19 cellular contexts compared by ENCODE assay signal in the genomic region with DNA sequence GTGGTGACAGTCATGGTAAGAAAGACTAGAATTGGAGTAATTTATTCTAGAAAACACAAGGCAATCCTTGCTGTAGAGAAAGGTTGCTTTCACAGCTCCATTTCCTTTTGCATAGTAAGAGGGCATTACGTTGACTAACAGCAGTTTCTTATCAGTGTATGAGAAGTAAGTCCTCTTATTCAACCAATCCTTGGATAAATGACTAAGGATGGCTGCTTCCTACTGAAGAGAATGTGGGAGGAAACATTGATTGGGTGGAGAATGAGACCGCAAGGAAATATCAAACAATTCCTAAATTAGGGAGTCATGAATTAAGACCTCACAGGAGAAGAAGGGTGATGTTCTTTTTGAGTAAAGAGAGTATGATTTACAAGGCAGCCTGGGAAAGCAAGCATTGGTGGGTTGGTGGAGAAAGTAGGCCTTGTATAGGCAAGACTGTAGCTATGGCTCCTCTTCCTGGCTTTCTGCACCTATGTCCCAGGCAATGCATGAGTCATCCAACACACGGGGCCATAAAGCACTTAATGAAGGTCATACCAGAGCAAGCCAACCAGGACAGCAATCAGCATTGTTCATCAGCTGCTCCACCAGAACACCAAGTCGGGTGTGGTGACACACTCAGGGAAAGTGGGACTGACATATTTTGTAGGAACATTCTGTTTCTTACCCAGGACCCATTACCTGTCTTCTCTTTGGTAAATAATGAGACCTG. TPM values are rescaled to one million over a fixed set of nuclear protein-coding genes. Genes with fewer than 3 reads are reported as not detected.
DNase-seq lines count a peak whose midpoint lies in the region; ATAC-seq and TF ChIP-seq lines count a peak whose summit lies in the region.
"Had no signal": no experiment of that assay in that cellular context is flagged by ENCODE, and none has a peak within 500 bp of the region (broad histone marks: within the 10 kb centered on the region; RNA-seq: fewer than 3 reads in every experiment).

No MANE protein-coding gene starts in this region.

- ATAC-seq in Right ventricle myocardium inferior: no peak
- ATAC-seq: activated CD4-positive, alpha-beta T cell treated with anti-CD3 and anti-CD28 coated beads for 36 hours; naive thymus-derived CD8-positive, alpha-beta T cell; Panc1; T-helper 17 cell had no signal

- no peaks in the 10 kb centered on the region for H3K36me3 ChIP-seq in skeletal muscle satellite cell (ENCODE audit: insufficient read depth, low read length)

- H3K4me3 ChIP-seq in fibroblast of pulmonary artery (replicated peaks; ENCODE audit: low read depth, low read length) (no peak overlapping the region), skeletal muscle satellite cell (ENCODE audit: low read length) (no peak overlapping the region)

- no peaks in the 10 kb centered on the region for H3K27me3 ChIP-seq in skeletal muscle satellite cell (ENCODE audit: control insufficient read depth, insufficient read depth, low read length)

- H3K9me3 ChIP-seq in skeletal muscle satellite cell (replicated peaks; ENCODE audit: low read length): no peaks in the 10 kb centered on the region

- no peak for TF ChIP-seq CTCF in fibroblast of pulmonary artery (IDR thresholded peaks at IDR 0.05; ENCODE audit: low read length, missing control alignments)

- intact Hi-C loops in Right ventricle myocardium inferior (cut with DNase I): no loop called here

- DNase-seq in H4 (ENCODE audit: low spot score): peak; percentile 10
- peak; percentile 10 for DNase-seq in RPMI7951 (ENCODE audit: low read depth)
- peak; percentile 3 for DNase-seq in fibroblast of pulmonary artery (ENCODE audit: low read depth)
- DNase-seq in G401 (ENCODE audit: low spot score): no peak
- no peak for DNase-seq in NCI-H345 treated with DMSO at 0.1 percent for 48 hours (lab: John Stamatoyannopoulos, UW; ENCODE audit: unreplicated experiment)
- no peak for DNase-seq in Right ventricle myocardium inferior (ENCODE audit: missing footprints)
- DNase-seq: activated CD4-positive, alpha-beta T cell treated with anti-CD3 and anti-CD28 coated beads for 36 hours; activated CD8-positive, alpha-beta memory T cell treated with anti-CD3 and anti-CD28 coated beads, Interleukin-2, amount 50 U/mL, for 48 hours; activated naive CD4-positive, alpha-beta T cell treated with anti-CD3 and anti-CD28 coated beads, Interleukin-2, amount 10 ng/mL, durations not matched to agents 7 days and 5 days; DMS79; GOT3; naive thymus-derived CD8-positive, alpha-beta T cell; NCI-H2107; NCI-H774; T-helper 17 cell had no signal

- in situ Hi-C loops in G401 (cut with HindIII; ENCODE audit: low sequenced_read_pairs): no loop called here

- H3K9ac ChIP-seq in skeletal muscle satellite cell (ENCODE audit: low read depth, low read length): no peak overlapping the region

- peak overlapping the region; percentile 18 for H3K4me2 ChIP-seq in skeletal muscle satellite cell (ENCODE audit: low read length)

- H3K4me1 ChIP-seq in skeletal muscle satellite cell (ENCODE audit: control insufficient read depth, insufficient read depth, low read length): peaks cover 24% of the 10 kb centered on the region

RNA-seq across cellular contexts. Expression of gene MGAM, which starts 5.6 kb away (rescaled TPM):
- total RNA-seq in H4 (2014; rRNA removed; shearing (Covaris generic)): 0.02 and 0.08 TPM in 2 replicates
- 0.68 and 0.72 TPM in 2 replicates for total RNA-seq in RPMI7951 (2014; rRNA removed; shearing (Covaris generic))
- total RNA-seq in skeletal muscle satellite cell (2012; rRNA removed): 0.25 and 1.5 TPM in 2 replicates
- total RNA-seq in G401 (2014; rRNA removed; shearing (Covaris generic)): not detected in 2 replicates
- total RNA-seq in Right ventricle myocardium inferior: 0.54 TPM

RNA-seq across cellular contexts. Expression of gene TAS2R38, which starts 27.7 kb away (rescaled TPM):
- not detected in 2 replicates for total RNA-seq in H4 (2014; rRNA removed; shearing (Covaris generic))
- not detected in 2 replicates for total RNA-seq in RPMI7951 (2014; rRNA removed; shearing (Covaris generic))
- total RNA-seq in skeletal muscle satellite cell (2012; rRNA removed): not detected in 2 replicates
- total RNA-seq in G401 (2014; rRNA removed; shearing (Covaris generic)): not detected in 2 replicates
- not detected for total RNA-seq in Right ventricle myocardium inferior
- total RNA-seq: activated CD4-positive, alpha-beta T cell treated with anti-CD3 and anti-CD28 coated beads for 36 hours; liver; naive thymus-derived CD8-positive, alpha-beta T cell; pulmonary artery endothelial cell; T-helper 17 cell had no signal

RNA-seq across cellular contexts. Expression of gene CLEC5A, which starts 54.5 kb away (rescaled TPM):
- total RNA-seq in H4 (2014; rRNA removed; shearing (Covaris generic)): not detected in 2 replicates
- total RNA-seq in RPMI7951 (2014; rRNA removed; shearing (Covaris generic)): not detected in 2 replicates
- total RNA-seq in skeletal muscle satellite cell (2012; rRNA removed): not detected in 2 replicates
- not detected in 2 replicates for total RNA-seq in G401 (2014; rRNA removed; shearing (Covaris generic))
- 0.41 TPM for total RNA-seq in Right ventricle myocardium inferior
- total RNA-seq: activated CD4-positive, alpha-beta T cell treated with anti-CD3 and anti-CD28 coated beads for 36 hours; pulmonary artery endothelial cell had no signal

Comparison
In these comparisons a context has a peak if more than half of its experiments do, and no peak if none do; other contexts are left out.
1. DNase-seq: peak in H4 (single experiment), RPMI7951 (single experiment) and fibroblast of pulmonary artery (single experiment); none in G401 (single experiment), NCI-H345 treated with DMSO at 0.1 percent for 48 hours (single experiment) and Right ventricle myocardium inferior (single experiment).